16 cellular contexts compared by ENCODE assay signal in genomic region chr7:21850531-21851285, GRCh38.
A peak's percentile ranks its signal among the peaks of the same experiment; 100 is the strongest.
DNase-seq lines count a peak whose midpoint lies in the region; ATAC-seq and TF ChIP-seq lines count a peak whose summit lies in the region.
"Had no signal": no experiment of that assay in that cellular context is flagged by ENCODE, and none has a peak within 500 bp of the region (broad histone marks: within the 10 kb centered on the region; RNA-seq: fewer than 3 reads in every experiment).

No MANE protein-coding gene starts in this region.

- H3K27me3 ChIP-seq in foreskin keratinocyte (no peaks in the 10 kb centered on the region), transverse colon (no peaks in the 10 kb centered on the region), gastroesophageal sphincter (no peaks in the 10 kb centered on the region)
- H3K27me3 ChIP-seq: esophagus squamous epithelium had no signal

- intact Hi-C loops in transverse colon (cut with DNase I; ENCODE audit: low total_unique reads), result no loop called here

- H3K4me3 Mint-ChIP-seq in WTC11, result no peak overlapping the region

- peaks cover 3% of the 10 kb centered on the region; the same call in 1 of the 2 replicates for H3K4me1 Mint-ChIP-seq in WTC11

- TF ChIP-seq CTCF in HFF-Myc (IDR thresholded peaks at IDR 0.05; ENCODE audit: low read depth, low read length, missing control alignments), result no peak
- TF ChIP-seq CTCF in WTC11 (IDR thresholded peaks at IDR 0.05), result no peak
- no peak for TF ChIP-seq CTCF in foreskin keratinocyte (conservative IDR thresholded peaks at IDR 0.05)
- no peak for TF ChIP-seq CTCF in transverse colon (IDR thresholded peaks at IDR 0.05)
- no peak for TF ChIP-seq CTCF in gastroesophageal sphincter (IDR thresholded peaks at IDR 0.05)

- no peak for TF ChIP-seq EP300 in transverse colon (IDR thresholded peaks at IDR 0.05; ENCODE audit: low read depth)
- TF ChIP-seq EP300 in gastroesophageal sphincter (IDR thresholded peaks at IDR 0.05), result no peak

- no peaks in the 10 kb centered on the region for H3K27me3 Mint-ChIP-seq in WTC11 (ENCODE audit: low read depth)

- H3K36me3 Mint-ChIP-seq in WTC11, result peaks cover 10% of the 10 kb centered on the region

- no peak for ATAC-seq in WTC11
- peak; percentile 37 for ATAC-seq in foreskin keratinocyte
- ATAC-seq in gastroesophageal sphincter, result no peak

- H3K9me3 ChIP-seq in transverse colon (no peaks in the 10 kb centered on the region), gastroesophageal sphincter (no peaks in the 10 kb centered on the region)
- H3K9me3 ChIP-seq: esophagus squamous epithelium had no signal

- no peaks in the 10 kb centered on the region for H3K4me1 ChIP-seq in foreskin keratinocyte
- H3K4me1 ChIP-seq in transverse colon, result no peaks in the 10 kb centered on the region
- no peaks in the 10 kb centered on the region for H3K4me1 ChIP-seq in gastroesophageal sphincter
- H3K4me1 ChIP-seq: esophagus squamous epithelium had no signal

- peak overlapping the region; percentile 20; the same call in 1 of the 2 replicates for H3K27ac Mint-ChIP-seq in WTC11

- H3K9me3 Mint-ChIP-seq in WTC11, result peaks cover 20% of the 10 kb centered on the region

- CTCF ChIA-PET in WTC11 (lab: Charles Lee), result interaction anchor here (0.7 kb wide), 1 partner anchor 21 kb away, joined by 4 read pairs; no protein-coding TSS in a partner anchor

- in situ Hi-C loops in transverse colon (cut with MboI; ENCODE audit: low pct_ligation_motif_present in 1 of 4, low pct_unique_long_range_greater_than_20kb in 1 of 4, low sequenced_read_pairs in 3 of 4), result no loop called here

- TF ChIP-seq POLR2A in transverse colon (IDR thresholded peaks at IDR 0.05) (no peak), gastroesophageal sphincter (IDR thresholded peaks at IDR 0.05) (no peak)

- DNase-seq in AG08395 (ENCODE audit: low spot score), result peak; percentile 4
- peak; percentile 2 for DNase-seq in HFF-Myc (ENCODE audit: extremely low read depth, low read depth)
- DNase-seq in WTC11 (ENCODE audit: low spot score), result no peak
- peak in 1 of 2 donors; percentile 40 for DNase-seq in foreskin keratinocyte
- no peak for DNase-seq in NCI-H2029 (lab: John Stamatoyannopoulos, UW)
- no peak for DNase-seq in transverse colon
- DNase-seq in NOMO-1 treated with DMSO at 0.1 percent for 48 hours (lab: John Stamatoyannopoulos, UW; ENCODE audit: unreplicated experiment), result no peak
- DNase-seq: activated effector memory CD4-positive, alpha-beta T cell treated with anti-CD3 and anti-CD28 coated beads, Interleukin-2, amount 50 U/mL, for 16 hours; DMS79 treated with DMSO at 0.1 percent for 48 hours; esophagus squamous epithelium; NCI-H1092 treated with DMSO at 0.1 percent for 48 hours; NCI-H446 treated with DMSO at 0.1 percent for 48 hours; PC-9; posterior cingulate gyrus; T-helper 9 cell had no signal

- no peaks in the 10 kb centered on the region for H3K36me3 ChIP-seq in transverse colon
- H3K36me3 ChIP-seq in gastroesophageal sphincter, result no peaks in the 10 kb centered on the region
- H3K36me3 ChIP-seq: esophagus squamous epithelium had no signal

- 82 to 100% methylated on average over 2 to 5 of the region's 5 CpGs for WGBS in transverse colon (ENCODE audit: low coverage in 1 of 2), 2 donors
- 69 to 84% methylated on average over 4 to 5 of the region's 5 CpGs for WGBS in gastroesophageal sphincter (ENCODE audit: low coverage in 1 of 2), 2 donors

- H3K4me3 ChIP-seq in HFF-Myc (replicated peaks; ENCODE audit: low read depth, low read length) (no peak overlapping the region), transverse colon (no peak overlapping the region), gastroesophageal sphincter (no peak overlapping the region)
- H3K4me3 ChIP-seq: esophagus squamous epithelium, PC-9 had no signal

- H3K27ac ChIP-seq in foreskin keratinocyte, result no peak overlapping the region
- H3K27ac ChIP-seq in transverse colon, result no peak overlapping the region
- H3K27ac ChIP-seq in gastroesophageal sphincter, result no peak overlapping the region
- H3K27ac ChIP-seq: esophagus squamous epithelium, PC-9 had no signal

- POLR2A ChIA-PET in WTC11 (lab: Charles Lee), result interaction anchor here (0.6 kb wide), 1 partner anchor 107 kb away, joined by 3 read pairs; no protein-coding TSS in a partner anchor

TF ChIP-seq in WTC11, 78 proteins besides CTCF, POLR2A, EP300 and RAD21 (continues in another document):
- TF ChIP-seq AFF4 (CRISPR knock-in tag; IDR thresholded peaks at IDR 0.05; ENCODE audit: borderline replicate concordance) (no peak), CREM (CRISPR knock-in tag; IDR thresholded peaks at IDR 0.05) (no peak), ZNF532 (CRISPR knock-in tag; IDR thresholded peaks at IDR 0.05; ENCODE audit: borderline replicate concordance) (no peak), NR3C1 (CRISPR knock-in tag; conservative IDR thresholded peaks at IDR 0.05; ENCODE audit: low read depth) (no peak), ZBTB21 (CRISPR knock-in tag; IDR thresholded peaks at IDR 0.05; ENCODE audit: borderline replicate concordance) (no peak), ELF4 (CRISPR knock-in tag; IDR thresholded peaks at IDR 0.05; ENCODE audit: low read depth) (no peak), ATF3 (CRISPR knock-in tag; conservative IDR thresholded peaks at IDR 0.05) (no peak), E2F1 (CRISPR knock-in tag; IDR thresholded peaks at IDR 0.05) (no peak), ZNF263 (CRISPR knock-in tag; IDR thresholded peaks at IDR 0.05; ENCODE audit: low read depth) (no peak), HMGA2 (CRISPR knock-in tag; IDR thresholded peaks at IDR 0.05) (no peak)

Comparison
In these comparisons a context has a peak if more than half of its experiments do, and no peak if none do; other contexts are left out.
1. DNase-seq: peak in AG08395 (single experiment) and HFF-Myc (single experiment); none in WTC11 (single experiment), NCI-H2029 (single experiment), transverse colon (single experiment) and NOMO-1 treated with DMSO at 0.1 percent for 48 hours (single experiment).